ENCODE assay signal across 1 cellular context in genomic region chrX:52935469-52935783, GRCh38.
TF ChIP-seq lines count a peak whose summit lies in the region.

No MANE protein-coding gene starts in this region.

TF ChIP-seq in HepG2, 621 proteins besides CTCF, POLR2A, EP300 and RAD21:
- TF ChIP-seq ZNF768 (CRISPR knock-in tag; IDR thresholded peaks at IDR 0.05) (0 out of 2 replicates have a peak, but pooled peaks have one; percentile 1), ZSCAN21 (CRISPR knock-in tag; IDR thresholded peaks at IDR 0.05; ENCODE audit: borderline replicate concordance) (0 out of 2 replicates have a peak, but pooled peaks have one; percentile 53), RBFOX2 (IDR thresholded peaks at IDR 0.05; ENCODE audit: low read depth, low read length) (peak; percentile 22)
